Comparison of ENCODE assay signal across 2 cellular contexts in genomic region chr9:121916008-121916407, GRCh38.
A peak's percentile ranks its signal among the peaks of the same experiment; 100 is the strongest.
TF ChIP-seq lines count a peak whose summit lies in the region.

No MANE protein-coding gene starts in this region.

TF ChIP-seq in IMR-90, 13 proteins besides CTCF, POLR2A, EP300 and RAD21 (continued from another document):
- TF ChIP-seq MAFK (IDR thresholded peaks at IDR 0.05; ENCODE audit: low read depth, low read length) (no peak), USF2 (IDR thresholded peaks at IDR 0.05; ENCODE audit: low read depth, low read length) (no peak), NFE2L2 (IDR thresholded peaks at IDR 0.05; ENCODE audit: low read depth, low read length) (peak; percentile 74), FOS (IDR thresholded peaks at IDR 0.05; ENCODE audit: low read depth, low read length) (0 out of 2 replicates have a peak, but pooled peaks have one; percentile 28), BHLHE40 (IDR thresholded peaks at IDR 0.05; ENCODE audit: low read depth, low read length) (no peak)

TF ChIP-seq in K562, 482 proteins besides CTCF, POLR2A, EP300 and RAD21 (continued from another document):
- TF ChIP-seq C11orf30 (IDR thresholded peaks at IDR 0.05; ENCODE audit: low read depth) = 0 out of 2 replicates have a peak, but pooled peaks have one; percentile 12
- TF ChIP-seq FOSL1 (tag; conservative IDR thresholded peaks at IDR 0.05) = peak; percentile 67
- TF ChIP-seq KLF16 (IDR thresholded peaks at IDR 0.05) = no peak
- peak; percentile 68 for TF ChIP-seq MAFG (tag; conservative IDR thresholded peaks at IDR 0.05)
